23 cellular contexts compared by ENCODE assay signal in genomic region chr2:147255812-147256211, GRCh38.
A peak's percentile ranks its signal among the peaks of the same experiment; 100 is the strongest.
DNase-seq lines count a peak whose midpoint lies in the region; ATAC-seq and TF ChIP-seq lines count a peak whose summit lies in the region.
"Had no signal": no experiment of that assay in that cellular context is flagged by ENCODE, and none has a peak within 500 bp of the region (broad histone marks: within the 10 kb centered on the region; RNA-seq: fewer than 3 reads in every experiment).

No MANE protein-coding gene starts in this region.

- TF ChIP-seq CTCF in right atrium auricular region (IDR thresholded peaks at IDR 0.05), result no peak

- peak; percentile 22 to 74 (median 54) for DNase-seq in right cardiac atrium
- DNase-seq in right atrium auricular region (ENCODE audit: low spot score), result no peak
- peak; percentile 21 for DNase-seq in cerebellar cortex (ENCODE audit: low spot score)
- peak; percentile 72 for DNase-seq in midbrain (lab: John Stamatoyannopoulos, UW)
- no peak for DNase-seq in aorta
- no peak for DNase-seq in NCI-H146 (lab: John Stamatoyannopoulos, UW)
- no peak for DNase-seq in SW 1271 (lab: John Stamatoyannopoulos, UW)
- no peak for DNase-seq in CD8-positive, alpha-beta memory T cell
- DNase-seq: activated CD4-positive, alpha-beta T cell treated with anti-CD3 and anti-CD28 coated beads for 4 hours; activated CD8-positive, alpha-beta memory T cell treated with anti-CD3 and anti-CD28 coated beads for 24 hours; activated gamma-delta T cell; activated T-cell treated with anti-CD3 and anti-CD28 coated beads, Interleukin-2, amount 50 U/mL, for 1 hour; kidney glomerular epithelial cell; mesenchymal stem cell; NCI-H1092; NCI-H526 treated with DMSO at 0.1 percent for 48 hours; sigmoid colon; SK-N-SH; stimulated activated naive CD8-positive, alpha-beta T cell treated with anti-CD3 and anti-CD28 coated beads, Interleukin-15, Interleukin-2, amounts not matched to agents 100 U/mL and 50 U/mL, for 24 hours had no signal

- CTCF ChIA-PET in CD8-positive, alpha-beta memory T cell (lab: Charles Lee), result no interaction called here

- 23% methylated on average over 1 of the region's 1 CpG for WGBS in right cardiac atrium
- WGBS in aorta, 2 donors, result 0 to 7% methylated on average over 1 of the region's 1 CpG

- H3K27ac ChIP-seq in right cardiac atrium (ENCODE audit: low read length), result no peak overlapping the region
- no peak overlapping the region for H3K27ac ChIP-seq in right atrium auricular region
- H3K27ac ChIP-seq in aorta (ENCODE audit: low read depth in 1 of 2, low read length in 2 of 2), result no peak overlapping the region
- no peak overlapping the region for H3K27ac ChIP-seq in CD8-positive, alpha-beta memory T cell (ENCODE audit: low read depth, low read length)
- H3K27ac ChIP-seq: sigmoid colon, tibial nerve had no signal

- H3K4me1 ChIP-seq in right cardiac atrium (ENCODE audit: control insufficient read depth, insufficient read depth, low read length) (no peaks in the 10 kb centered on the region), right atrium auricular region (no peaks in the 10 kb centered on the region), aorta (ENCODE audit: control insufficient read depth in 1 of 2, insufficient read depth in 2 of 2, low read length in 2 of 2) (no peaks in the 10 kb centered on the region)
- no peaks in the 10 kb centered on the region for H3K4me1 ChIP-seq in CD8-positive, alpha-beta memory T cell (ENCODE audit: insufficient read depth, low read length)
- H3K4me1 ChIP-seq: tibial nerve had no signal

- peaks cover 2 to 17% (median 4%) of the 10 kb centered on the region in 5 donors for H3K9me3 Mint-ChIP-seq in CD8-positive, alpha-beta memory T cell

- H3K27me3 ChIP-seq in right cardiac atrium (ENCODE audit: control insufficient read depth, insufficient read depth) (no peaks in the 10 kb centered on the region), right atrium auricular region (no peaks in the 10 kb centered on the region), aorta (ENCODE audit: control insufficient read depth in 1 of 2, insufficient read depth in 2 of 2, low read length in 1 of 2) (no peaks in the 10 kb centered on the region)
- H3K27me3 ChIP-seq in CD8-positive, alpha-beta memory T cell (ENCODE audit: insufficient read depth, low read length, poor library complexity, severe bottlenecking), result no peaks in the 10 kb centered on the region
- H3K27me3 ChIP-seq: sigmoid colon, tibial nerve had no signal

- H3K27me3 Mint-ChIP-seq in CD8-positive, alpha-beta memory T cell, result no peaks in the 10 kb centered on the region
- H3K27me3 Mint-ChIP-seq: dendritic cell treated with granulocyte-macrophage colony-stimulating factor and Interleukin-4, amounts not matched to agents 40 ng/mL and 50 ng/mL, for 4 days had no signal

- ATAC-seq in right cardiac atrium, result peak in 1 of 2 donors; percentile 38
- ATAC-seq in aorta (ENCODE audit: low FRiP score), result peak; percentile 62
- ATAC-seq: HCT116; HepG2; stimulated activated naive CD8-positive, alpha-beta T cell treated with anti-CD3 and anti-CD28 coated beads, Interleukin-15, Interleukin-2, amounts not matched to agents 100 U/mL and 50 U/mL, for 24 hours had no signal

- no peaks in the 10 kb centered on the region for H3K4me1 Mint-ChIP-seq in CD8-positive, alpha-beta memory T cell

- no peaks in the 10 kb centered on the region for H3K9me3 ChIP-seq in right cardiac atrium (ENCODE audit: control insufficient read depth, low read length)
- no peaks in the 10 kb centered on the region for H3K9me3 ChIP-seq in right atrium auricular region
- no peaks in the 10 kb centered on the region for H3K9me3 ChIP-seq in aorta (ENCODE audit: control insufficient read depth, low read length)
- H3K9me3 ChIP-seq in CD8-positive, alpha-beta memory T cell (ENCODE audit: low read length), result no peaks in the 10 kb centered on the region
- H3K9me3 ChIP-seq: sigmoid colon, SK-N-SH, tibial nerve had no signal

- H3K27ac Mint-ChIP-seq in CD8-positive, alpha-beta memory T cell, result no peak overlapping the region
- H3K27ac Mint-ChIP-seq: dendritic cell treated with granulocyte-macrophage colony-stimulating factor and Interleukin-4, amounts not matched to agents 40 ng/mL and 50 ng/mL, for 4 days had no signal

- intact Hi-C loops in right cardiac atrium (cut with DNase I) (no loop called here), aorta (cut with DNase I) (no loop called here)

- H3K4me3 ChIP-seq in right cardiac atrium (ENCODE audit: low read length), result no peak overlapping the region
- no peak overlapping the region for H3K4me3 ChIP-seq in right atrium auricular region
- H3K4me3 ChIP-seq in aorta (ENCODE audit: low read length in 2 of 2), result no peak overlapping the region
- no peak overlapping the region for H3K4me3 ChIP-seq in CD8-positive, alpha-beta memory T cell (ENCODE audit: low read length)
- H3K4me3 ChIP-seq: sigmoid colon, tibial nerve had no signal

- H3K36me3 Mint-ChIP-seq in CD8-positive, alpha-beta memory T cell, result no peaks in the 10 kb centered on the region

- POLR2A ChIA-PET in CD8-positive, alpha-beta memory T cell (lab: Charles Lee), result no interaction called here

- H3K36me3 ChIP-seq in right atrium auricular region (no peaks in the 10 kb centered on the region), aorta (ENCODE audit: control insufficient read depth in 1 of 2, insufficient read depth in 2 of 2, low read length in 1 of 2) (no peaks in the 10 kb centered on the region)
- no peaks in the 10 kb centered on the region for H3K36me3 ChIP-seq in CD8-positive, alpha-beta memory T cell (ENCODE audit: insufficient read depth, low read length)
- H3K36me3 ChIP-seq: sigmoid colon, tibial nerve had no signal

- no peak overlapping the region for H3K4me3 Mint-ChIP-seq in CD8-positive, alpha-beta memory T cell
- H3K4me3 Mint-ChIP-seq: dendritic cell treated with granulocyte-macrophage colony-stimulating factor and Interleukin-4, amounts not matched to agents 40 ng/mL and 50 ng/mL, for 4 days had no signal

Comparison
In these comparisons a context has a peak if more than half of its experiments do, and no peak if none do; other contexts are left out.
1. DNase-seq: peak in right cardiac atrium (3 of 3), cerebellar cortex (single experiment) and midbrain (single experiment); none in right atrium auricular region (single experiment), aorta (0 of 2), NCI-H146 (single experiment), SW 1271 (0 of 2) and CD8-positive, alpha-beta memory T cell (0 of 5).